In genomic region chr2:144230452-144231085, GRCh38 we compare ENCODE assay signal across 10 cellular contexts.
DNase-seq lines count a peak whose midpoint lies in the region; ATAC-seq lines count a peak whose summit lies in the region.
"Had no signal": no experiment of that assay in that cellular context is flagged by ENCODE, and none has a peak within 500 bp of the region (broad histone marks: within the 10 kb centered on the region; RNA-seq: fewer than 3 reads in every experiment).

No MANE protein-coding gene starts in this region.

- H2BK120ac ChIP-seq in mesenchymal stem cell (ENCODE audit: low read depth, low read length), result no peak overlapping the region

- H2BK15ac ChIP-seq in mesenchymal stem cell (ENCODE audit: low read depth, poor library complexity, severe bottlenecking), result no peak overlapping the region

- peaks cover 4% of the 10 kb centered on the region for H3K79me1 ChIP-seq in mesenchymal stem cell (replicated peaks; ENCODE audit: low read length, poor library complexity, severe bottlenecking)

- H2BK12ac ChIP-seq in mesenchymal stem cell (ENCODE audit: low read length in 2 of 2), result no peak overlapping the region

- no peak overlapping the region for H2BK5ac ChIP-seq in mesenchymal stem cell (ENCODE audit: low read depth, low read length, poor library complexity, severe bottlenecking)

- no peak overlapping the region for H3K9ac ChIP-seq in adipocyte (ENCODE audit: low read length)
- H3K9ac ChIP-seq in mesenchymal stem cell (ENCODE audit: low read length), result no peak overlapping the region

- no peak overlapping the region for H2AK5ac ChIP-seq in mesenchymal stem cell (ENCODE audit: low read length, severe bottlenecking)

- H3K4ac ChIP-seq in mesenchymal stem cell (ENCODE audit: low read depth in 1 of 2, low read length in 2 of 2), result no peak overlapping the region

- no peaks in the 10 kb centered on the region for H3K36me3 ChIP-seq in adipocyte (ENCODE audit: control insufficient read depth, insufficient read depth, low read length, severe bottlenecking)
- no peaks in the 10 kb centered on the region for H3K36me3 ChIP-seq in mesenchymal stem cell (ENCODE audit: control insufficient read depth in 1 of 2, insufficient read depth in 2 of 2, low read depth in 1 of 2, low read length in 2 of 2)

- H4K91ac ChIP-seq in mesenchymal stem cell (ENCODE audit: low read length), result no peak overlapping the region

- no CpG with 5 or more reads among the region's 1 CpG for WGBS in mesenchymal stem cell

- no peak for ATAC-seq in HG03280 (IDR thresholded peaks at IDR 0.05; ENCODE audit: unreplicated experiment)

- H4K8ac ChIP-seq in mesenchymal stem cell (ENCODE audit: low read length), result no peak overlapping the region

- H3K4me1 ChIP-seq in adipocyte (ENCODE audit: control insufficient read depth, insufficient read depth, low read length) (peaks cover 10% of the 10 kb centered on the region), mesenchymal stem cell (ENCODE audit: control insufficient read depth, insufficient read depth, low read depth, low read length) (no peaks in the 10 kb centered on the region)

- H3K14ac ChIP-seq in mesenchymal stem cell (ENCODE audit: low read length in 2 of 2), result no peak overlapping the region

- no peak overlapping the region for H2AFZ ChIP-seq in mesenchymal stem cell (ENCODE audit: low read depth, low read length)

- H3K4me2 ChIP-seq in mesenchymal stem cell (ENCODE audit: low read length, poor library complexity, severe bottlenecking), result no peak overlapping the region

- no peak overlapping the region for H3K18ac ChIP-seq in mesenchymal stem cell (ENCODE audit: low read depth in 1 of 2, low read length in 2 of 2)

- H3K9me3 ChIP-seq in adipocyte (ENCODE audit: control insufficient read depth, low read length) (no peaks in the 10 kb centered on the region), mesenchymal stem cell (ENCODE audit: control insufficient read depth, low read length) (no peaks in the 10 kb centered on the region)

- no peak overlapping the region for H3K27ac ChIP-seq in mesenchymal stem cell (ENCODE audit: low read length, poor library complexity, severe bottlenecking)
- H3K27ac ChIP-seq: VCaP had no signal

- H3K27me3 ChIP-seq in adipocyte (replicated peaks; ENCODE audit: control insufficient read depth, insufficient read depth, low read length) (no peaks in the 10 kb centered on the region), mesenchymal stem cell (ENCODE audit: control insufficient read depth in 1 of 2, insufficient read depth in 1 of 2, low read length in 2 of 2) (no peaks in the 10 kb centered on the region)

- H3K4me3 ChIP-seq in adipocyte (ENCODE audit: low read length), result no peak overlapping the region
- H3K4me3 ChIP-seq in mesenchymal stem cell (ENCODE audit: insufficient read depth in 1 of 2, low read depth in 1 of 2, low read length in 2 of 2), result no peak overlapping the region

- DNase-seq in GF-D8 (lab: John Stamatoyannopoulos, UW), result peak; percentile 16
- peak; percentile 5 for DNase-seq in LoVo (ENCODE audit: low spot score)
- DNase-seq in adipocyte (ENCODE audit: low read depth), result peak; percentile 64
- DNase-seq in mesenchymal stem cell, result peak; percentile 25
- DNase-seq in COLO829 (ENCODE audit: low spot score), result no peak
- DNase-seq in ureter (ENCODE audit: low spot score), result no peak
- DNase-seq in C1 segment of cervical spinal cord (lab: John Stamatoyannopoulos, UW), result no peak
- DNase-seq: activated gamma-delta T cell had no signal

- H3K23ac ChIP-seq in mesenchymal stem cell (ENCODE audit: low read length in 2 of 2), result no peak overlapping the region

Comparison
In these comparisons a context has a peak if more than half of its experiments do, and no peak if none do; other contexts are left out.
1. DNase-seq: peak in GF-D8 (single experiment), LoVo (single experiment), adipocyte (single experiment) and mesenchymal stem cell (single experiment); none in COLO829 (single experiment), ureter (single experiment) and C1 segment of cervical spinal cord (0 of 14).